In the genomic region with DNA sequence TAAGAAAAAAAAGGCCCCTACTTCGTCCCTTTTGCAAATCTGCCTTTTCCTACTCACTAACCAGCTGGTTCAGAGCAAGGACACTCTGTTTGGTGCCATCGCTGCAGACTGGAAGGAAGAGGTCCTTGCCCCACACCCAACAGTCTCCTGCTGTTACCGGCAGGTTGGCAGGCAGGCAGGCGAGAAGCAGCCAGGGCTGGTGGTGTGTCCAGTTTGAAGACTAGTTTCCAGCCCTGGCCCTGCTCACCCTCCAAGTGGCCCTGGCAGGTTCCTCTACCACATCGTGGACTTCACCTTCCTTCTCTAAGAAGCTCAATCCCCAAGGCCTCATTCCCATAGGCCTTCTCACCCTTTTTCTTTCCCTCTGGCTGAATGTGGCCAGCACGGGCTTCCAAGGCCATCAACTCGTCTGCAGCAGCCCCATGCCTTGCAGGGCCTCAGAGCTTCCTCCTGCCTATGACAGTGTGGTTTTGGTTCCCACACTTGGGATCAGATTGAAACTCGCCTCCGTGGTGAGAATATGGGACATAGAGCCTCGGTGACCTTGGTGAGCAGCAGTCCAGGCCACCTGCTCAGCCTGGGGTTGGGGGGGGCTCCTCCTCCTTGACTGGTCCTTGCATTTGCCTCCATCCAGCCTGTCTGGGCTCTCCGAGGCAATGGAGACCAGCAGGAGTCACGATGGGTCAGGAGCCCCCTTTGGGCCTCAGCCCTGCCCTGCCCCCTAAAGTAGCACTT, we compare ENCODE assay signal across 32 cellular contexts. TPM values are rescaled to one million over a fixed set of nuclear protein-coding genes. Genes with fewer than 3 reads are reported as not detected.
DNase-seq lines count a peak whose midpoint lies in the region; ATAC-seq and TF ChIP-seq lines count a peak whose summit lies in the region.
"Had no signal": no experiment of that assay in that cellular context is flagged by ENCODE, and none has a peak within 500 bp of the region (broad histone marks: within the 10 kb centered on the region; RNA-seq: fewer than 3 reads in every experiment).

No MANE protein-coding gene starts in this region.

- H3K27me3 ChIP-seq in ACC112 (ENCODE audit: insufficient read depth, low read length) = no peaks in the 10 kb centered on the region
- H3K27me3 ChIP-seq in GM23248 (replicated peaks; ENCODE audit: insufficient read depth) = no peaks in the 10 kb centered on the region
- no peaks in the 10 kb centered on the region for H3K27me3 ChIP-seq in osteoblast (ENCODE audit: insufficient read depth, low read length)
- H3K27me3 ChIP-seq: MG63, thyroid gland had no signal

- H2AFZ ChIP-seq in ACC112 (ENCODE audit: low read length, unreplicated experiment) = no peak overlapping the region
- no peak overlapping the region for H2AFZ ChIP-seq in GM23248
- no peak overlapping the region for H2AFZ ChIP-seq in osteoblast (ENCODE audit: low read length)
- H2AFZ ChIP-seq: GM23338, parathyroid adenoma had no signal

- H3K4me2 ChIP-seq in GM23248 (ENCODE audit: unreplicated experiment) (no peak overlapping the region), osteoblast (ENCODE audit: insufficient read depth, low read length) (no peak overlapping the region)
- H3K4me2 ChIP-seq: GM23338 had no signal

- DNase-seq in GM23248 = no peak
- peak; percentile 67 for DNase-seq in cerebellar cortex (ENCODE audit: low spot score)
- peak; percentile 30 for DNase-seq in osteoblast (ENCODE audit: insufficient read length, low spot score, missing footprints)
- DNase-seq in activated naive CD4-positive, alpha-beta T cell treated with Interleukin-2 at 50 U/mL for 16 hours = no peak
- DNase-seq in GM10266 (ENCODE audit: extremely low spot score) = no peak
- DNase-seq in GF-D8 (lab: John Stamatoyannopoulos, UW) = no peak
- DNase-seq: activated CD4-positive, alpha-beta memory T cell treated with anti-CD3 and anti-CD28 coated beads, Interleukin-2, amount 10 ng/mL, durations not matched to agents 7 days and 5 days; activated CD4-positive, alpha-beta T cell treated with anti-CD3 and anti-CD28 coated beads for 1 hour; activated CD8-positive, alpha-beta memory T cell treated with anti-CD3 and anti-CD28 coated beads, Interleukin-2, amount 50 U/mL, for 4 hours; amniotic stem cell; DMS79; effector memory CD4-positive, alpha-beta T cell; GDM1; hypothalamus; immature natural killer cell; KBM-7; mammary epithelial cell; MG63; NCI-H1417; NCI-H2029 treated with DMSO at 0.1 percent for 48 hours; NCI-H524 treated with DMSO at 0.1 percent for 48 hours; NK-92 treated with Interleukin-12 subunit alpha and Interleukin-12 subunit beta, amount 100 ng/mL, for 24 hours; Right ventricle myocardium superior; stimulated activated CD4-positive, alpha-beta T cell treated with anti-CD3 and anti-CD28 coated beads, Interleukin-2, amount 100 ng/mL, for 48 hours; thyroid gland had no signal

- H3K4me1 ChIP-seq in ACC112 (ENCODE audit: control insufficient read depth, insufficient read depth, low read length, unreplicated experiment) (peaks cover 72% of the 10 kb centered on the region), GM23248 (ENCODE audit: insufficient read depth) (peaks cover 46% of the 10 kb centered on the region), osteoblast (ENCODE audit: insufficient read depth, low read length) (peaks cover 48% of the 10 kb centered on the region)
- H3K4me1 ChIP-seq: parathyroid adenoma had no signal

- no peaks in the 10 kb centered on the region for H4K20me1 ChIP-seq in GM23248 (ENCODE audit: insufficient read depth)
- H4K20me1 ChIP-seq in osteoblast (ENCODE audit: insufficient read depth, low read length) = no peaks in the 10 kb centered on the region

- in situ Hi-C loops in GM23248 (cut with MboI) = no loop called here

- peaks cover 98% of the 10 kb centered on the region for H3F3A ChIP-seq in GM23248 (ENCODE audit: insufficient read depth)

- TF ChIP-seq CTCF in osteoblast (IDR thresholded peaks at IDR 0.05; ENCODE audit: extremely low read depth, low read depth, low read length) (no peak), GM10266 (IDR thresholded peaks at IDR 0.05; ENCODE audit: control insufficient read depth, insufficient read depth, low read depth, missing control alignments) (no peak)

- no peaks in the 10 kb centered on the region for H3K9me3 ChIP-seq in GM23248 (ENCODE audit: low read depth)
- H3K9me3 ChIP-seq in osteoblast (ENCODE audit: low read depth, low read length) = no peaks in the 10 kb centered on the region
- H3K9me3 ChIP-seq: MG63, thyroid gland had no signal

- H3K4me3 ChIP-seq in ACC112 (ENCODE audit: low read depth, low read length) = no peak overlapping the region
- no peak overlapping the region for H3K4me3 ChIP-seq in GM23248
- H3K4me3 ChIP-seq in osteoblast (ENCODE audit: insufficient read depth, low read length) = no peak overlapping the region
- H3K4me3 ChIP-seq: coronary artery, GM23338, MG63, thyroid gland had no signal

- no peak for ATAC-seq in HG02759 (IDR thresholded peaks at IDR 0.05; ENCODE audit: unreplicated experiment)
- ATAC-seq: GM23338, left colon had no signal

- H3K79me2 ChIP-seq in ACC112 (ENCODE audit: control insufficient read depth, insufficient read depth, low read length, unreplicated experiment) (peaks cover 5% of the 10 kb centered on the region), GM23248 (ENCODE audit: insufficient read depth) (0 out of 2 replicates have a peak, but pooled peaks cover 4% of the 10 kb centered on the region), osteoblast (ENCODE audit: insufficient read depth, low read length) (no peaks in the 10 kb centered on the region)
- H3K79me2 ChIP-seq: parathyroid adenoma had no signal

- H3K36me3 ChIP-seq in ACC112 (ENCODE audit: insufficient read depth, low read length) = peaks cover 73% of the 10 kb centered on the region
- H3K36me3 ChIP-seq in GM23248 (ENCODE audit: low read depth) = peaks cover 80% of the 10 kb centered on the region
- peaks cover 94% of the 10 kb centered on the region for H3K36me3 ChIP-seq in osteoblast (ENCODE audit: insufficient read depth, low read length)
- H3K36me3 ChIP-seq: thyroid gland had no signal

- 94 to 95% methylated on average over 12 of the region's 12 CpGs for WGBS in GM23248 (ENCODE audit: low coverage in 1 of 2, low lambda C conversion rate in 2 of 2, missing lambda C conversion rate in 2 of 2), 2 experiments

- H3K27ac ChIP-seq in ACC112 (ENCODE audit: low read depth, low read length) (peak overlapping the region; percentile 89), GM23248 (peak overlapping the region; percentile 92), osteoblast (ENCODE audit: low read depth, low read length) (peak overlapping the region; percentile 92)
- H3K27ac ChIP-seq: epithelial cell of prostate, parathyroid adenoma, thyroid gland had no signal

- no peaks in the 10 kb centered on the region for H3K9me2 ChIP-seq in GM23248 (ENCODE audit: insufficient read depth)

- H3K9ac ChIP-seq in GM23248 = no peak overlapping the region
- H3K9ac ChIP-seq: parathyroid adenoma had no signal

RNA-seq across cellular contexts. Expression of gene TGFBI, which starts 22.9 kb away (rescaled TPM):
- total RNA-seq in GM23248 (2014; rRNA removed; shearing (Covaris generic)) = 7,109 and 7,351 TPM in 2 replicates
- polyA plus RNA-seq in GM23248 (2016; fragmentation: Nextera tagmentation; extraction: Ambion mirVana) = 7,159 and 7,358 TPM in 2 replicates
- 1,700 and 2,120 TPM in 2 replicates for total RNA-seq in osteoblast
- total RNA-seq: activated CD4-positive, alpha-beta memory T cell treated with anti-CD3 and anti-CD28 coated beads, Interleukin-2, amount 10 ng/mL, durations not matched to agents 7 days and 5 days had no signal

Comparison
In these comparisons a context has a peak if more than half of its experiments do, and no peak if none do; other contexts are left out.
1. DNase-seq: peak in cerebellar cortex (single experiment) and osteoblast (single experiment); none in GM23248 (single experiment), activated naive CD4-positive, alpha-beta T cell treated with Interleukin-2 at 50 U/mL for 16 hours (single experiment), GM10266 (single experiment) and GF-D8 (single experiment).
2. Peak in every context shown above with its lines, with median percentiles within 50 percentile points of each other: H3K27ac ChIP-seq.